26 cellular contexts compared by ENCODE assay signal in the genomic region with DNA sequence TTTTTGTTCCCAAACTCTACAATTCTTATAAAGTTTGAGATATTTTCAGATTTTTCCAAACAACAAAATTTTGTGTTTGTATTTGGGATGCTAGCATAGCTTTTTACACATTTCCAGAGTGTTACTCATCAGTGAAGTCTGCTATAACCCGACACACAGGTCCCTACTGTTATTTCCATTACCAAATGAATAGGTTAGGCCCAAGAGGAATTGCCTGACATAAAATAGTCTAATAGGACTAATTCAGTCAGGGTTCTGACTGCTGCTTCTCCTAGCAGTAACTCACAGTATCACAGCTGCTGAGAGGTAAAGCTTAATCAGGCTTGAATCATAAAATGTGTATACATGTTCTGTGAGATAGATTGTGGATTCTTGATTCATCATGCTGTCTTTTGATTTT.
"Had no signal": no experiment of that assay in that cellular context is flagged by ENCODE, and none has a peak within 500 bp of the region (broad histone marks: within the 10 kb centered on the region; RNA-seq: fewer than 3 reads in every experiment).

No MANE protein-coding gene starts in this region.

- H3K27ac Mint-ChIP-seq: endodermal cell, immature natural killer cell, neural progenitor cell had no signal

- H3K36me3 Mint-ChIP-seq: natural killer cell treated with Interleukin-12 subunit alpha and Interleukin-12 subunit beta and Interleukin-15 and Interleukin-18, amount 100 ng/mL, for 72 hours had no signal

- DNase-seq: effector CD4-positive, alpha-beta T cell; endodermal cell; erythroblast; foreskin melanocyte; head of caudate nucleus; immature natural killer cell; left colon; left ventricle myocardium superior; mesenchymal stem cell; midbrain; nucleus accumbens; ovary; right cardiac atrium; small intestine; stimulated activated CD4-positive, alpha-beta T cell treated with anti-CD3 and anti-CD28 coated beads, Interleukin-12 subunit alpha, Interleukin-12 subunit beta, amount 100 ng/mL, for 4 hours; stimulated activated naive CD4-positive, alpha-beta T cell; stomach; substantia nigra; transverse colon had no signal

- H3K27ac ChIP-seq: coronary artery, hepatocyte, neural progenitor cell, ovary, stomach, thoracic aorta, transverse colon had no signal

- H3K9me3 ChIP-seq: ovary, stomach, thoracic aorta, transverse colon had no signal

- H3K4me1 ChIP-seq: stomach, transverse colon had no signal

- H3K27me3 Mint-ChIP-seq: natural killer cell treated with Interleukin-12 subunit alpha and Interleukin-12 subunit beta and Interleukin-15 and Interleukin-18, amount 100 ng/mL, for 72 hours had no signal

- H3K4me3 ChIP-seq: coronary artery, hepatocyte, lung, neural progenitor cell, ovary, stomach, thoracic aorta, transverse colon had no signal

- ATAC-seq: left colon; left ventricle myocardium superior; natural killer cell treated with Interleukin-12 subunit alpha and Interleukin-12 subunit beta and Interleukin-15 and Interleukin-18, amount 100 ng/mL, for 72 hours; right cardiac atrium had no signal

- H3K27me3 ChIP-seq: hepatocyte, neural progenitor cell, ovary, stomach, transverse colon had no signal

- FAIRE-seq: endothelial cell of umbilical vein, small intestine had no signal

- H3K9me3 Mint-ChIP-seq: endodermal cell; immature natural killer cell; natural killer cell treated with Interleukin-12 subunit alpha and Interleukin-12 subunit beta and Interleukin-15 and Interleukin-18, amount 100 ng/mL, for 72 hours; neural progenitor cell had no signal

- H3K4me1 Mint-ChIP-seq: immature natural killer cell had no signal

- H3K4me3 Mint-ChIP-seq: endodermal cell; immature natural killer cell; natural killer cell treated with Interleukin-12 subunit alpha and Interleukin-12 subunit beta and Interleukin-15 and Interleukin-18, amount 100 ng/mL, for 72 hours; neural progenitor cell had no signal

- H3K36me3 ChIP-seq: neural progenitor cell, ovary, thoracic aorta had no signal
